ENCODE assay signal across 8 cellular contexts in the genomic region with DNA sequence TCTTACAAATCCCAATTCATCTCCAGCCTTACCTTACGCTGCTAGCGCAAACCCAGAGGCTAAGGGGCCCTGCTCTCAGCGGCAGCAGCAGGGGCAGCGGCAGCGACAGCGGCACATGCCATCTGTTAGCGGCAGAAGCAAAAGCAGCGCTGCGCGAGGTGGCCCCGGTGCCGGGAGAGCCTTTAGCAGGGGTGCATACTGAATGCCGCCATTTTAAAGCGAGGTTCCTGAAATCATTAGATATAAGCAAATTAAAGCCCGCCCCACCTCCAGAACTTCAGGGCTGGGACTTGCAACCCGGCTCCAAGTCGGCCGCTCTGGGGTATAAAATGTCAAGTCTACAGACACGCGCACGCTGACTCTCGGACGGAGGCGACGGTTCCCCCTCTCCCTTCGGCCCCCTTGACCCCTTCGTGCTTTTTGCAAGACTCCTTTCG. TPM values are rescaled to one million over a fixed set of nuclear protein-coding genes. Genes with fewer than 3 reads are reported as not detected.
DNase-seq lines count a peak whose midpoint lies in the region; ATAC-seq and TF ChIP-seq lines count a peak whose summit lies in the region.

Gene MBNL3, minus strand, starts transcription at position 220 of the 437 bp plus-strand sequence. CDS start 49,427 bp downstream, outside the sequence.

- intact Hi-C loops in PC-3 (cut with micrococcal nuclease), result loop anchor here (10.0 kb wide), 1 partner anchor 94 kb away; no protein-coding TSS in a partner anchor

- H4K20me1 ChIP-seq in PC-3 (ENCODE audit: low read length), result no peaks in the 10 kb centered on the region

- no peaks in the 10 kb centered on the region for H3K9me2 ChIP-seq in PC-3 (replicated peaks; ENCODE audit: low read length)

- H2AFZ ChIP-seq in PC-3 (ENCODE audit: low read length), result peak within 1 kb of the TSS; percentile 97

- peak within 1 kb of the TSS; percentile 87 for H3K4me2 ChIP-seq in PC-3 (ENCODE audit: low read length)

- peaks cover 79% of the 10 kb centered on the region for H3K4me1 Mint-ChIP-seq in neural crest cell

- H3K27me3 ChIP-seq in HUES6 (ENCODE audit: control insufficient read depth, insufficient read depth, low read length), result peaks cover 69% of the 10 kb centered on the region
- H3K27me3 ChIP-seq in PC-3 (ENCODE audit: low read length), result no peaks in the 10 kb centered on the region
- H3K27me3 ChIP-seq in thymus (ENCODE audit: control insufficient read depth, insufficient read depth), result no peaks in the 10 kb centered on the region

- H3K4me1 ChIP-seq in HUES6 (ENCODE audit: control insufficient read depth, insufficient read depth, low read length) (peaks cover 15% of the 10 kb centered on the region), PC-3 (ENCODE audit: insufficient read depth, low read length) (peaks cover 12% of the 10 kb centered on the region), thymus (ENCODE audit: control insufficient read depth, insufficient read depth, low read length) (no peaks in the 10 kb centered on the region)

- H3K36me3 Mint-ChIP-seq in neural crest cell (ENCODE audit: low read depth), result no peaks in the 10 kb centered on the region

- H3K27ac ChIP-seq in HUES6 (ENCODE audit: low read depth, low read length) (peak within 1 kb of the TSS; percentile 63; the same call in 1 of the 2 replicates), PC-3 (ENCODE audit: low read length) (peak within 1 kb of the TSS; percentile 81), thymus (ENCODE audit: low read depth) (peak within 1 kb of the TSS; percentile 76)

- H3K9me3 Mint-ChIP-seq in neural crest cell, result no peaks in the 10 kb centered on the region

- in situ Hi-C loops in Caki2 (cut with HindIII; ENCODE audit: low pct_unique_long_range_greater_than_20kb, low sequenced_read_pairs), result no loop called here

- H3K36me3 ChIP-seq in HUES6 (ENCODE audit: control insufficient read depth, insufficient read depth, low read length) (no peaks in the 10 kb centered on the region), PC-3 (ENCODE audit: low read depth, low read length) (no peaks in the 10 kb centered on the region), thymus (ENCODE audit: control insufficient read depth, insufficient read depth) (no peaks in the 10 kb centered on the region)

- no peaks in the 10 kb centered on the region; the same call in 1 of the 2 replicates for H3K79me2 ChIP-seq in PC-3 (ENCODE audit: low read length)

- peak within 1 kb of the TSS; percentile 76 for H3K9ac ChIP-seq in HUES6 (ENCODE audit: low read length)
- peak within 1 kb of the TSS; percentile 93 for H3K9ac ChIP-seq in PC-3 (ENCODE audit: low read length)

- no peaks in the 10 kb centered on the region for H3K9me3 ChIP-seq in HUES6 (ENCODE audit: control insufficient read depth, insufficient read depth, low read depth, low read length)
- no peaks in the 10 kb centered on the region for H3K9me3 ChIP-seq in PC-3 (ENCODE audit: low read length)
- H3K9me3 ChIP-seq in thymus (ENCODE audit: control insufficient read depth), result no peaks in the 10 kb centered on the region

- CTCF ChIA-PET in PC-3 (lab: Charles Lee), result no interaction called here

- ATAC-seq in GM21381 (IDR thresholded peaks at IDR 0.05; ENCODE audit: unreplicated experiment) (peak; percentile 22), PC-3 (peak; percentile 40)

- H3K4me3 ChIP-seq in HUES6 (ENCODE audit: low read depth, low read length), result peak within 1 kb of the TSS; percentile 81
- H3K4me3 ChIP-seq in PC-3 (ENCODE audit: low read length), result peak within 1 kb of the TSS; percentile 88
- H3K4me3 ChIP-seq in fibroblast of the aortic adventitia (ENCODE audit: low read depth, low read length), result peak within 1 kb of the TSS; percentile 59
- peak within 1 kb of the TSS; percentile 68 for H3K4me3 ChIP-seq in thymus (ENCODE audit: low read length)

- H3K27me3 Mint-ChIP-seq in neural crest cell (ENCODE audit: low read depth), result peaks cover 36% of the 10 kb centered on the region

- DNase-seq in Caki2 (ENCODE audit: low read depth) (peak; percentile 55), PC-3 (peak; percentile 49), fibroblast of the aortic adventitia (ENCODE audit: low read depth) (peak; percentile 38), neural crest cell (ENCODE audit: low read depth, low spot score) (no peak)
- peak; percentile 35 to 55 for DNase-seq in activated T-helper 1 cell treated with anti-CD3 and anti-CD28 coated beads, Interleukin-2, amount 50 U/mL, for 16 hours (ENCODE audit: low read depth in 1 of 2, low spot score in 1 of 2)

- peak within 1 kb of the TSS; percentile 99 for H3K27ac Mint-ChIP-seq in neural crest cell (ENCODE audit: unreplicated experiment)

- H3F3A ChIP-seq in PC-3 (ENCODE audit: low read length, unreplicated experiment), result no peaks in the 10 kb centered on the region

- TF ChIP-seq CTCF in PC-3 (conservative IDR thresholded peaks at IDR 0.05; ENCODE audit: low read depth, low read length) (no peak), fibroblast of the aortic adventitia (IDR thresholded peaks at IDR 0.05; ENCODE audit: insufficient read depth, low read length) (no peak), neural crest cell (conservative IDR thresholded peaks at IDR 0.05) (no peak)

- BruUV-seq in PC-3 (replicated peaks; lab: Mats Ljungman, UMichigan), result no TSS peak

- WGBS in thymus, result under 1% methylated on average over 28 of the region's 28 CpGs

- POLR2A ChIA-PET in PC-3 (lab: Charles Lee; ENCODE audit: unreplicated experiment), result no interaction called here

- peak within 1 kb of the TSS; percentile 100 for H3K4me3 Mint-ChIP-seq in neural crest cell

RNA-seq across cellular contexts. Expression of gene MBNL3, which starts in this region (rescaled TPM):
- total RNA-seq in Caki2 (2014; rRNA removed; shearing (Covaris generic); ENCODE audit: low replicate concordance), result 0.06 and 1.0 TPM in 2 replicates
- 4.4 and 9.7 TPM in 2 replicates for total RNA-seq in PC-3 (2014; rRNA removed)
- total RNA-seq in fibroblast of the aortic adventitia (ENCODE audit: low replicate concordance), result 5.8 and 10.2 TPM in 2 replicates
- total RNA-seq in neural crest cell, result 21.0 and 21.8 TPM in 2 replicates
- 2.9 TPM for polyA plus RNA-seq in thymus
